ENCODE assay signal across 1 cellular context in genomic region chr13:73945871-73946270, GRCh38.
TF ChIP-seq lines count a peak whose summit lies in the region.

No MANE protein-coding gene starts in this region.

TF ChIP-seq in IMR-90, 13 proteins besides CTCF, POLR2A, EP300 and RAD21 (continued from another document):
- TF ChIP-seq ELK1 (IDR thresholded peaks at IDR 0.05; ENCODE audit: borderline replicate concordance, low read depth, low read length) = no peak
- no peak for TF ChIP-seq FOS (IDR thresholded peaks at IDR 0.05; ENCODE audit: low read depth, low read length)
- no peak for TF ChIP-seq MAZ (IDR thresholded peaks at IDR 0.05; ENCODE audit: borderline replicate concordance, low read depth, low read length)
- TF ChIP-seq BHLHE40 (IDR thresholded peaks at IDR 0.05; ENCODE audit: low read depth, low read length) = no peak
- no peak for TF ChIP-seq NFE2L2 (IDR thresholded peaks at IDR 0.05; ENCODE audit: low read depth, low read length)
- no peak for TF ChIP-seq CEBPB (IDR thresholded peaks at IDR 0.05; ENCODE audit: low read depth, low read length)
